Comparison of ENCODE assay signal across 18 cellular contexts in genomic region chr4:11773798-11774197, GRCh38.
A peak's percentile ranks its signal among the peaks of the same experiment; 100 is the strongest.
DNase-seq lines count a peak whose midpoint lies in the region; ATAC-seq, FAIRE-seq and TF ChIP-seq lines count a peak whose summit lies in the region.
"Had no signal": no experiment of that assay in that cellular context is flagged by ENCODE, and none has a peak within 500 bp of the region (broad histone marks: within the 10 kb centered on the region; RNA-seq: fewer than 3 reads in every experiment).

No MANE protein-coding gene starts in this region.

- WGBS in A549 (ENCODE audit: missing lambda C conversion rate), result 11% methylated on average over 3 of the region's 3 CpGs

- POLR2A ChIA-PET in A549 (lab: Yijun Ruan, JAX), result no interaction called here

- ATAC-seq in A549 (no peak), GM19035 (IDR thresholded peaks at IDR 0.05; ENCODE audit: unreplicated experiment) (no peak)

- FAIRE-seq in A549 (lab: Jason Lieb, UNC) (no peak), bronchial epithelial cell (lab: Jason Lieb, UNC) (no peak)
- FAIRE-seq: D721Med, GM12892, GM19239 had no signal

- H3K4me1 ChIP-seq in A549, result no peaks in the 10 kb centered on the region
- H3K4me1 ChIP-seq in effector memory CD4-positive, alpha-beta T cell (ENCODE audit: control insufficient read depth, insufficient read depth, low read length, poor library complexity, severe bottlenecking), result no peaks in the 10 kb centered on the region

- no peaks in the 10 kb centered on the region for H3K9me3 ChIP-seq in A549
- H3K9me3 ChIP-seq in effector memory CD4-positive, alpha-beta T cell (ENCODE audit: control insufficient read depth, low read length), result no peaks in the 10 kb centered on the region

- H3K27me3 ChIP-seq in bronchial epithelial cell (ENCODE audit: control insufficient read depth, insufficient read depth, low read length), result no peaks in the 10 kb centered on the region
- H3K27me3 ChIP-seq in effector memory CD4-positive, alpha-beta T cell (replicated peaks; ENCODE audit: control insufficient read depth, insufficient read depth, low read length, poor library complexity, severe bottlenecking), result no peaks in the 10 kb centered on the region

- no peak overlapping the region for H3K27ac ChIP-seq in A549
- no peak overlapping the region for H3K27ac ChIP-seq in effector memory CD4-positive, alpha-beta T cell (ENCODE audit: insufficient read depth, low read length, poor library complexity, severe bottlenecking)

- TF ChIP-seq EP300 in A549 (IDR thresholded peaks at IDR 0.05), result no peak

- H3K36me3 ChIP-seq in bronchial epithelial cell (ENCODE audit: control insufficient read depth, insufficient read depth, low read length), result no peaks in the 10 kb centered on the region
- H3K36me3 ChIP-seq in effector memory CD4-positive, alpha-beta T cell (ENCODE audit: control insufficient read depth, insufficient read depth, low read length), result no peaks in the 10 kb centered on the region

- TF ChIP-seq CTCF in A549 (IDR thresholded peaks at IDR 0.05), result no peak
- no peak for TF ChIP-seq CTCF in bronchial epithelial cell (IDR thresholded peaks at IDR 0.05; ENCODE audit: insufficient read depth, low read length, severe bottlenecking)
- no peak for TF ChIP-seq CTCF in fibroblast of mammary gland (conservative IDR thresholded peaks at IDR 0.05; ENCODE audit: control insufficient read depth, insufficient read depth, low read depth, low read length)

- no peak for TF ChIP-seq POLR2A in A549 (IDR thresholded peaks at IDR 0.05; ENCODE audit: low read length)

- no peak for DNase-seq in A549 (ENCODE audit: low read depth in 1 of 2, low spot score in 1 of 2)
- DNase-seq in bronchial epithelial cell (ENCODE audit: low read depth), result peak; percentile 2
- peak; percentile 66 for DNase-seq in fibroblast of mammary gland (ENCODE audit: low read depth)
- peak; percentile 14 for DNase-seq in occipital lobe (lab: John Stamatoyannopoulos, UW)
- DNase-seq in HUDEP-2 (lab: John Stamatoyannopoulos, UW; ENCODE audit: unreplicated experiment in 76 of 76), result no peak
- no peak for DNase-seq in effector memory CD4-positive, alpha-beta T cell
- DNase-seq: C1 segment of cervical spinal cord; CD4-positive, alpha-beta T cell; DMS153; DMS79 treated with DMSO at 0.1 percent for 48 hours; EL; GDM1; GOT3; H9 had no signal

- H3K4me2 ChIP-seq in A549, result no peak overlapping the region

- TF ChIP-seq RAD21 in A549 (conservative IDR thresholded peaks at IDR 0.05 in 1 of 2, IDR thresholded peaks at IDR 0.05 in 1 of 2), result no peak

- H3K4me3 ChIP-seq in A549 (no peak overlapping the region), bronchial epithelial cell (ENCODE audit: low read depth, low read length) (no peak overlapping the region), fibroblast of mammary gland (ENCODE audit: control insufficient read depth, low read depth, low read length) (no peak overlapping the region)
- H3K4me3 ChIP-seq in effector memory CD4-positive, alpha-beta T cell (ENCODE audit: insufficient read depth, low read depth, low read length, poor library complexity, severe bottlenecking), result no peak overlapping the region

- CTCF ChIA-PET in A549 (lab: Yijun Ruan, JAX), result no interaction called here

TF ChIP-seq in A549, 52 proteins besides CTCF, POLR2A, EP300 and RAD21:
- TF ChIP-seq REST (IDR thresholded peaks at IDR 0.05), result no peak
- TF ChIP-seq, protein P1, sequence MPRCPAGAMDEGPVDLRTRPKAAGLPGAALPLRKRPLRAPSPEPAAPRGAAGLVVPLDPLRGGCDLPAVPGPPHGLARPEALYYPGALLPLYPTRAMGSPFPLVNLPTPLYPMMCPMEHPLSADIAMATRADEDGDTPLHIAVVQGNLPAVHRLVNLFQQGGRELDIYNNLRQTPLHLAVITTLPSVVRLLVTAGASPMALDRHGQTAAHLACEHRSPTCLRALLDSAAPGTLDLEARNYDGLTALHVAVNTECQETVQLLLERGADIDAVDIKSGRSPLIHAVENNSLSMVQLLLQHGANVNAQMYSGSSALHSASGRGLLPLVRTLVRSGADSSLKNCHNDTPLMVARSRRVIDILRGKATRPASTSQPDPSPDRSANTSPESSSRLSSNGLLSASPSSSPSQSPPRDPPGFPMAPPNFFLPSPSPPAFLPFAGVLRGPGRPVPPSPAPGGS (IDR thresholded peaks at IDR 0.05), result no peak
- TF ChIP-seq MAFK (IDR thresholded peaks at IDR 0.05; ENCODE audit: partially characterized antibody), result peak; percentile 30
- no peak for TF ChIP-seq GATA3 (IDR thresholded peaks at IDR 0.05; ENCODE audit: borderline replicate concordance)
- TF ChIP-seq HDAC2 (IDR thresholded peaks at IDR 0.05), result no peak
- TF ChIP-seq ZC3H11A (IDR thresholded peaks at IDR 0.05), result no peak

Comparison
In these comparisons a context has a peak if more than half of its experiments do, and no peak if none do; other contexts are left out.
1. DNase-seq: peak in bronchial epithelial cell (single experiment), fibroblast of mammary gland (single experiment) and occipital lobe (single experiment); none in A549 (0 of 2), HUDEP-2 (0 of 76) and effector memory CD4-positive, alpha-beta T cell (0 of 3).